Comparison of ENCODE assay signal across 1 cellular context in the genomic region with DNA sequence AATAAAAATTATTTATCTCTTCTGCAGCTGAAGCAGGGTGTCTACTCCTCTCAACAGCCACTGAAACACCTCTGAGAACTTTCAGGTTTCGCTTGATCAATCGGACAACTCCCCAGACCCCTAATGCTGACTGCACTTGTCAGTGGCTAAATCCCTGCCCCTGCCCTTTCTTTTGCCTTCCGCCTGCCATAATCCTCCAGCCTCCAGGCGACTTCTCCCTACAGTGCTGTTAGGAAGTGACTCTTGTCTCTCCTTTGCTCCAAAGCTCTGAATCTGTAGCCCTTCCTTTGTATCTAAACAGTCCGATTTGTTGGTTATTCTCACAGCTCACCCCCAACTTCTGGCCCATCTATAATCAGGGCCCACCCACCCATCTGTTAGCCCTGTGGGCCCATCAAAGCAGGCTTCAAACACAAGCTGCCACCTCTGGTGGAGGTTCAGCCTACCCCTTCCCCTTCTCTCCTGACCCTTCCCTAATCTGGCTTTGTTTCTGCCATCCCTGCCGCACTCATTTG.
TF ChIP-seq lines count a peak whose summit lies in the region.

No MANE protein-coding gene starts in this region.

TF ChIP-seq in GM23338, 12 proteins besides CTCF, POLR2A, EP300 and RAD21 (continued from another document):
- TF ChIP-seq ZNF331 (CRISPR knock-in tag; IDR thresholded peaks at IDR 0.05; ENCODE audit: low read depth) (no peak), ZNF114 (CRISPR knock-in tag; IDR thresholded peaks at IDR 0.05) (no peak), EZH2 (IDR thresholded peaks at IDR 0.05; ENCODE audit: low read depth, unreplicated experiment) (no peak)
- TF ChIP-seq, protein P1, sequence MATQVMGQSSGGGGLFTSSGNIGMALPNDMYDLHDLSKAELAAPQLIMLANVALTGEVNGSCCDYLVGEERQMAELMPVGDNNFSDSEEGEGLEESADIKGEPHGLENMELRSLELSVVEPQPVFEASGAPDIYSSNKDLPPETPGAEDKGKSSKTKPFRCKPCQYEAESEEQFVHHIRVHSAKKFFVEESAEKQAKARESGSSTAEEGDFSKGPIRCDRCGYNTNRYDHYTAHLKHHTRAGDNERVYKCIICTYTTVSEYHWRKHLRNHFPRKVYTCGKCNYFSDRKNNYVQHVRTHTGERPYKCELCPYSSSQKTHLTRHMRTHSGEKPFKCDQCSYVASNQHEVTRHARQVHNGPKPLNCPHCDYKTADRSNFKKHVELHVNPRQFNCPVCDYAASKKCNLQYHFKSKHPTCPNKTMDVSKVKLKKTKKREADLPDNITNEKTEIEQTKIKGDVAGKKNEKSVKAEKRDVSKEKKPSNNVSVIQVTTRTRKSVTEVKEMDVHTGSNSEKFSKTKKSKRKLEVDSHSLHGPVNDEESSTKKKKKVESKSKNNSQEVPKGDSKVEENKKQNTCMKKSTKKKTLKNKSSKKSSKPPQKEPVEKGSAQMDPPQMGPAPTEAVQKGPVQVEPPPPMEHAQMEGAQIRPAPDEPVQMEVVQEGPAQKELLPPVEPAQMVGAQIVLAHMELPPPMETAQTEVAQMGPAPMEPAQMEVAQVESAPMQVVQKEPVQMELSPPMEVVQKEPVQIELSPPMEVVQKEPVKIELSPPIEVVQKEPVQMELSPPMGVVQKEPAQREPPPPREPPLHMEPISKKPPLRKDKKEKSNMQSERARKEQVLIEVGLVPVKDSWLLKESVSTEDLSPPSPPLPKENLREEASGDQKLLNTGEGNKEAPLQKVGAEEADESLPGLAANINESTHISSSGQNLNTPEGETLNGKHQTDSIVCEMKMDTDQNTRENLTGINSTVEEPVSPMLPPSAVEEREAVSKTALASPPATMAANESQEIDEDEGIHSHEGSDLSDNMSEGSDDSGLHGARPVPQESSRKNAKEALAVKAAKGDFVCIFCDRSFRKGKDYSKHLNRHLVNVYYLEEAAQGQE (IDR thresholded peaks at IDR 0.05; ENCODE audit: unreplicated experiment): no peak
- TF ChIP-seq, protein P2, sequence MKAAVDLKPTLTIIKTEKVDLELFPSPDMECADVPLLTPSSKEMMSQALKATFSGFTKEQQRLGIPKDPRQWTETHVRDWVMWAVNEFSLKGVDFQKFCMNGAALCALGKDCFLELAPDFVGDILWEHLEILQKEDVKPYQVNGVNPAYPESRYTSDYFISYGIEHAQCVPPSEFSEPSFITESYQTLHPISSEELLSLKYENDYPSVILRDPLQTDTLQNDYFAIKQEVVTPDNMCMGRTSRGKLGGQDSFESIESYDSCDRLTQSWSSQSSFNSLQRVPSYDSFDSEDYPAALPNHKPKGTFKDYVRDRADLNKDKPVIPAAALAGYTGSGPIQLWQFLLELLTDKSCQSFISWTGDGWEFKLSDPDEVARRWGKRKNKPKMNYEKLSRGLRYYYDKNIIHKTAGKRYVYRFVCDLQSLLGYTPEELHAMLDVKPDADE (IDR thresholded peaks at IDR 0.05): no peak
